ENCODE assay signal across 20 cellular contexts in genomic region chr1:62826892-62827291, GRCh38. TPM values are rescaled to one million over a fixed set of nuclear protein-coding genes. Genes with fewer than 3 reads are reported as not detected.
A peak's percentile ranks its signal among the peaks of the same experiment; 100 is the strongest.
DNase-seq lines count a peak whose midpoint lies in the region; ATAC-seq, FAIRE-seq and TF ChIP-seq lines count a peak whose summit lies in the region.
"Had no signal": no experiment of that assay in that cellular context is flagged by ENCODE, and none has a peak within 500 bp of the region (broad histone marks: within the 10 kb centered on the region; RNA-seq: fewer than 3 reads in every experiment).

No MANE protein-coding gene starts in this region.

- H3K4me3 Mint-ChIP-seq in HFFc6 (no peak overlapping the region), astrocyte (ENCODE audit: unreplicated experiment) (no peak overlapping the region), GM23338 (no peak overlapping the region; the same call in 2 of the 3 replicates)
- H3K4me3 Mint-ChIP-seq: CD4-positive, alpha-beta T cell had no signal

- H3K36me3 Mint-ChIP-seq in HFFc6 (ENCODE audit: low read depth) (peaks cover 14% of the 10 kb centered on the region; the same call in 1 of the 2 replicates), astrocyte (ENCODE audit: low read depth, unreplicated experiment) (peaks cover 2% of the 10 kb centered on the region), GM23338 (ENCODE audit: low read depth) (peaks cover 29% of the 10 kb centered on the region)

- H3K27me3 Mint-ChIP-seq in HFFc6 (ENCODE audit: insufficient read depth), result no peaks in the 10 kb centered on the region
- H3K27me3 Mint-ChIP-seq in astrocyte (ENCODE audit: low read depth, unreplicated experiment), result no peaks in the 10 kb centered on the region
- peaks cover 2% of the 10 kb centered on the region for H3K27me3 Mint-ChIP-seq in GM23338 (ENCODE audit: insufficient read depth, low read depth, poor library complexity)
- H3K27me3 Mint-ChIP-seq: CD4-positive, alpha-beta T cell had no signal

- no peak for ATAC-seq in HG02840 (IDR thresholded peaks at IDR 0.05; ENCODE audit: low FRiP score, unreplicated experiment)
- ATAC-seq in HG03521 (IDR thresholded peaks at IDR 0.05; ENCODE audit: unreplicated experiment), result no peak
- no peak for ATAC-seq in GM23338
- no peak for ATAC-seq in HG03378 (IDR thresholded peaks at IDR 0.05; ENCODE audit: unreplicated experiment)

- H3K4me3 ChIP-seq in A673 (ENCODE audit: low read depth, low read length, poor library complexity, severe bottlenecking) (no peak overlapping the region), astrocyte (ENCODE audit: insufficient read depth, low read depth, low read length) (no peak overlapping the region), fibroblast of pulmonary artery (replicated peaks; ENCODE audit: low read depth, low read length) (no peak overlapping the region), GM23338 (no peak overlapping the region)

- H4K20me1 ChIP-seq in astrocyte (ENCODE audit: insufficient read depth, low read length) (no peaks in the 10 kb centered on the region), GM23338 (replicated peaks; ENCODE audit: insufficient read depth) (no peaks in the 10 kb centered on the region)

- H3K9me3 Mint-ChIP-seq in HFFc6 (no peaks in the 10 kb centered on the region), astrocyte (ENCODE audit: unreplicated experiment) (no peaks in the 10 kb centered on the region), GM23338 (no peaks in the 10 kb centered on the region; the same call in 1 of the 3 replicates)
- H3K9me3 Mint-ChIP-seq: CD4-positive, alpha-beta T cell had no signal

- peak; percentile 52 for FAIRE-seq in astrocyte (lab: Jason Lieb, UNC)
- FAIRE-seq: GM12892, GM19239 had no signal

- POLR2A ChIA-PET in A673 (lab: Charles Lee; ENCODE audit: low non-redundant PET), result no interaction called here

- H3K27ac ChIP-seq in A673 (ENCODE audit: low read depth, low read length, poor library complexity, severe bottlenecking) (no peak overlapping the region), astrocyte (ENCODE audit: low read depth, low read length) (no peak overlapping the region), GM23338 (ENCODE audit: low read depth) (no peak overlapping the region)
- H3K27ac ChIP-seq: 22Rv1, HL-60 had no signal

- H2AFZ ChIP-seq in astrocyte (ENCODE audit: low read depth, low read length) (no peak overlapping the region), GM23338 (no peak overlapping the region)

- no peak for TF ChIP-seq CTCF in A673 (conservative IDR thresholded peaks at IDR 0.05; ENCODE audit: low read depth, low read length)
- no peak for TF ChIP-seq CTCF in HFFc6 (IDR thresholded peaks at IDR 0.05)
- no peak for TF ChIP-seq CTCF in astrocyte (IDR thresholded peaks at IDR 0.05; ENCODE audit: insufficient read depth, low read depth, low read length)
- no peak for TF ChIP-seq CTCF in fibroblast of pulmonary artery (IDR thresholded peaks at IDR 0.05; ENCODE audit: low read length, missing control alignments)
- TF ChIP-seq CTCF in GM23338 (conservative IDR thresholded peaks at IDR 0.05; ENCODE audit: low read depth in 2 of 2), result no peak

- CTCF ChIA-PET in A673 (lab: Charles Lee), result no interaction called here

- no peaks in the 10 kb centered on the region for H3K9me3 ChIP-seq in A673 (ENCODE audit: low read depth, low read length, poor library complexity, severe bottlenecking)
- no peaks in the 10 kb centered on the region for H3K9me3 ChIP-seq in astrocyte (ENCODE audit: insufficient read depth, low read depth, low read length)

- H3K9ac ChIP-seq in astrocyte (ENCODE audit: low read length), result no peak overlapping the region

- H3K27ac Mint-ChIP-seq in HFFc6 (peak overlapping the region; percentile 15), astrocyte (ENCODE audit: unreplicated experiment) (no peak overlapping the region), GM23338 (no peak overlapping the region)
- H3K27ac Mint-ChIP-seq: CD4-positive, alpha-beta T cell had no signal

- no peaks in the 10 kb centered on the region for H3K79me2 ChIP-seq in astrocyte (ENCODE audit: insufficient read depth, low read length)
- no peaks in the 10 kb centered on the region for H3K79me2 ChIP-seq in GM23338 (replicated peaks; ENCODE audit: insufficient read depth)

- H3K4me1 Mint-ChIP-seq in HFFc6 (ENCODE audit: low read depth) (peaks cover 28% of the 10 kb centered on the region), astrocyte (ENCODE audit: low read depth, unreplicated experiment) (peaks cover 9% of the 10 kb centered on the region), GM23338 (peaks cover 5% of the 10 kb centered on the region)

- no TSS peak for BruUV-seq in A673 (replicated peaks; lab: Mats Ljungman, UMichigan)

- intact Hi-C loops in A673 (cut with micrococcal nuclease; ENCODE audit: unreplicated experiment), result no loop called here

- DNase-seq in A673 (ENCODE audit: low spot score) (peak; percentile 62), HFFc6 (no peak), astrocyte (ENCODE audit: low read depth) (no peak), fibroblast of pulmonary artery (ENCODE audit: low read depth) (peak; percentile 8), GM23338 (ENCODE audit: low spot score) (no peak)
- DNase-seq: ACHN; C1 segment of cervical spinal cord; Calu3; CD4-positive, alpha-beta T cell; DMS 273 treated with DMSO at 0.1 percent for 48 hours; GDM1; HCEC 1CT; KBM-7 had no signal

- no peaks in the 10 kb centered on the region for H3K4me1 ChIP-seq in A673 (ENCODE audit: insufficient read depth, low read length, poor library complexity, severe bottlenecking)
- no peaks in the 10 kb centered on the region for H3K4me1 ChIP-seq in astrocyte (ENCODE audit: insufficient read depth, low read length)
- no peaks in the 10 kb centered on the region for H3K4me1 ChIP-seq in GM23338 (ENCODE audit: insufficient read depth)

- H3K27me3 ChIP-seq in A673 (replicated peaks; ENCODE audit: insufficient read depth, low read depth, low read length, poor library complexity) (no peaks in the 10 kb centered on the region), astrocyte (ENCODE audit: insufficient read depth, low read length) (no peaks in the 10 kb centered on the region), GM23338 (ENCODE audit: insufficient read depth) (no peaks in the 10 kb centered on the region)

- H3K9me2 ChIP-seq in GM23338 (ENCODE audit: insufficient read depth), result no peaks in the 10 kb centered on the region

- H3K36me3 ChIP-seq in A673 (ENCODE audit: insufficient read depth, low read length, poor library complexity, severe bottlenecking), result no peaks in the 10 kb centered on the region
- H3K36me3 ChIP-seq in astrocyte (ENCODE audit: insufficient read depth, low read length), result no peaks in the 10 kb centered on the region
- no peaks in the 10 kb centered on the region for H3K36me3 ChIP-seq in GM23338 (ENCODE audit: insufficient read depth)

- H3F3A ChIP-seq in GM23338 (replicated peaks; ENCODE audit: low read depth), result no peaks in the 10 kb centered on the region

- H3K4me2 ChIP-seq in astrocyte (ENCODE audit: low read length), result no peak overlapping the region
- no peak overlapping the region for H3K4me2 ChIP-seq in GM23338

RNA-seq across cellular contexts. Expression of gene ATG4C, which starts 43.0 kb away (rescaled TPM):
- total RNA-seq in A673 (2021), result 14.4 and 15.1 TPM in 2 replicates
- total RNA-seq in HFFc6 (2021; fragmentation: NEBNext Ultra II Directional; extraction: Animal tissue kit (Norgen Biotek cat#: 25700)), result 10 to 100 TPM in 5 of 6 experiments, 1 to 10 TPM in 1; 9.4 to 11.7 (median 10.6) TPM
- 7.0 and 8.5 TPM in 2 replicates for total RNA-seq in astrocyte
- 15.7 and 22.1 TPM in 2 replicates for total RNA-seq in GM23338 (2014; rRNA removed; shearing (Covaris generic))
- 13.7 and 18.6 TPM in 2 replicates for polyA plus RNA-seq in GM23338 (2016; fragmentation: Nextera tagmentation; extraction: Ambion mirVana)

Comparison
In these comparisons a context has a peak if more than half of its experiments do, and no peak if none do; other contexts are left out.
1. DNase-seq: peak in A673 (single experiment) and fibroblast of pulmonary artery (single experiment); none in HFFc6 (single experiment), astrocyte (single experiment) and GM23338 (single experiment).